8 cellular contexts compared by ENCODE assay signal in the genomic region with DNA sequence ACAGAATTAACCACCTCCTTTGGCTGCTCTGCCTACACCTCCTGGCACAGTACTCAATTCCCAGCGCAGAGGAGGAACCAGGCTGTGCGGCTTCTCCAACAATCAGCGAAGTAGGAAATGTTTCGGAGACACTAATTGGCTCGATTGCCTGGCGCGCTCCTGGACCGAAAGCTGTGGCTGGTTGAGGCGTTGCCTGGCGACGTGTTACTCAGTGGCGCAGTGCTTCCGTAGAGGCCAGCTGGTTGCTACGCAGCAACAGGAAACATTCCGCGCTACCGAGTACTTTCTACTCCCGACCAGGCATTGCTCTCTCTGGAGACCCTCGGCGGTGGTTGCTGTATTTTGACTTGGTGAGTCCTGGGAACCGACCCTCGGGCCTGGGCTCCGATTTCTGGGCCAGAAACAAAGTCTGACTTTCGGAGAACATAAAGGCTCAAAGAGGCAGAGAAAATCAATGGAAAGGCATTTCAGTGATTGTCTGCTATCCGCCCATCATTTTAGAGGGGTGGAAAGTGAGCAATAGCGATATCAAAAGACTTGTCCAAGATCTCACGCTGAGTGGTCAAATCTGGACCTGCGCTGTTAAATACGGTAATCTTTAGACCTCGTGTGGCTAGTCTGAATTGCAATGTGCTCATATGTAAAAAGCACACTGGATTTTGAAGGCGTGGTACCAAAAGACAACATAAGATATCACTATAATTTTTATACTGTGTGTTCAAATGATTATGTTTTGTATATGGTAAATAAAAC. TPM values are rescaled to one million over a fixed set of nuclear protein-coding genes. Genes with fewer than 3 reads are reported as not detected.
DNase-seq lines count a peak whose midpoint lies in the region; ATAC-seq and TF ChIP-seq lines count a peak whose summit lies in the region.

A gene with protein sequence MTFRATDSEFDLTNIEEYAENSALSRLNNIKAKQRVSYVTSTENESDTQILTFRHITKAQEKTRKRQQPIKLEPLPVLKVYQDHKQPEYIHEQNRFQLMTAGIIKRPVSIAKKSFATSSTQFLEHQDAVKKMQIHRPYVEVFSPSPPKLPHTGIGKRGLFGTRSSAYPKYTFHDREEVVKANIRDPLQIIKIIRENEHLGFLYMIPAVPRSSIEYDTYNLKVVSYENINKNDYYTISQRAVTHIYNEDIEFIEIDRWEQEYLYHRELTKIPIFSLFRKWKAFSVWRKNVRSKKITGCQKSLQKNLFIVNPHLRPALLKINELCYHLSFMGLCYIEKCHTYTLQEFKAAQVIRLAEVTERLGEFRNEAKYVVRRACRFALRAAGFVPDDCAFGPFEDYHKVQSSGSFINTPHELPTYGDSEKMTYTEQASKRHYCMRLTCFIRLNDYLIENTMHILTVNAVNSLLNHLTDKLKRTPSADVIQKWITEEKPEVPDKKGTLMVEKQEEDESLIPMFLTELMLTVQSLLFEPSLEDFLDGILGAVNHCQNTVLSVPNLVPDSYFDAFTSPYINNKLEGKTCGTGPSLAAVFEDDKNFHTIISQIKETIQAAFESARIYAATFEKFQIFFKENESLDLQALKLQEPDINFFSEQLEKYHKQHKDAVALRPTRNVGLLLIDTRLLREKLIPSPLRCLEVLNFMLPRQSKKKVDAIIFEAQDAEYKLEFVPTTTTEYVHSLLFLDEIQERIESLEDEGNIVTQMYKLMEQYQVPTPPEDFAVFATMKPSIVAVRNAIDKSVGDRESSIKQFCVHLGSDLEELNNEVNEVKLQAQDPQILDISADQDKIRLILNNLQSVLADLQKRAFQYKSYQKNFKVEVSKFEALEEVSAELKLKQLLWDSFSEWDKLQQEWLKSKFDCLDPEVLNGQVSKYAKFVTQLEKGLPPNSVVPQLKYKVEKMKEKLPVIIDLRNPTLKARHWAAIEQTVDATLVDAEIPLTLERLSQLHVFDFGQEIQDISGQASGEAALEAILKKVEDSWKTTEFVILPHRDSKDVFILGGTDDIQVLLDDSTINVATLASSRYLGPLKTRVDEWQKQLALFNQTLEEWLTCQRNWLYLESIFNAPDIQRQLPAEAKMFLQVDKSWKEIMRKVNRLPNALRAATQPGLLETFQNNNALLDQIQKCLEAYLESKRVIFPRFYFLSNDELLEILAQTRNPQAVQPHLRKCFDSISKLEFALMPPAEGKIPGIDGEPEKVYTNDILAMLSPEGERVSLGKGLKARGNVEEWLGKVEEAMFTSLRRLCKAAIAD (N-terminal part only) (plus strand): TSS at position 265 of the 753 bp plus-strand sequence. CDS start 1,329 bp downstream, outside the sequence.

- H3K9me3 ChIP-seq in liver (ENCODE audit: control insufficient read depth in 4 of 4, low read length in 3 of 4): no peaks in the 10 kb centered on the region

- TF ChIP-seq RAD21 in liver (IDR thresholded peaks at IDR 0.05): peak in 1 of 2 donors; percentile 8

- 14% methylated on average over 31 of the region's 31 CpGs for WGBS in liver

- no peak within 1 kb of the TSS for H3K9ac ChIP-seq in liver (ENCODE audit: low read depth in 1 of 2, low read length in 2 of 2)

- TF ChIP-seq CTCF in AG04449 (IDR thresholded peaks at IDR 0.05; ENCODE audit: insufficient read depth, low read length, missing control alignments) (no peak), liver (IDR thresholded peaks at IDR 0.05; ENCODE audit: low read depth, low read length, missing input control) (no peak)
- TF ChIP-seq CTCF in activated CD8-positive, alpha-beta T cell treated with anti-CD3 and anti-CD28 coated beads for 36 hours (IDR thresholded peaks at IDR 0.05): no peak

- peak within 1 kb of the TSS; percentile 62 for H3K4me3 ChIP-seq in AG04449 (ENCODE audit: low read depth, low read length)
- H3K4me3 ChIP-seq in liver (ENCODE audit: low read depth in 1 of 3, low read length in 3 of 3): peak within 1 kb of the TSS; percentile 18 to 60 (median 21)

- peaks cover 20% of the 10 kb centered on the region for H3K4me1 Mint-ChIP-seq in activated CD8-positive, alpha-beta T cell treated with anti-CD3 and anti-CD28 coated beads for 36 hours (ENCODE audit: low read depth)

- no peaks in the 10 kb centered on the region for H3K36me3 ChIP-seq in liver (ENCODE audit: control insufficient read depth in 4 of 4, insufficient read depth in 3 of 4, low read depth in 1 of 4, low read length in 3 of 4)

- peaks cover 0 to 7% (median 0%) of the 10 kb centered on the region in 4 donors for H3K27me3 ChIP-seq in liver (ENCODE audit: control insufficient read depth in 4 of 4, insufficient read depth in 4 of 4, low read length in 3 of 4)

- peak within 1 kb of the TSS; percentile 79 for H3K4me3 Mint-ChIP-seq in activated CD8-positive, alpha-beta T cell treated with anti-CD3 and anti-CD28 coated beads for 36 hours

- peaks cover 7% of the 10 kb centered on the region for H3K9me3 Mint-ChIP-seq in activated CD8-positive, alpha-beta T cell treated with anti-CD3 and anti-CD28 coated beads for 36 hours

- no peak within 1 kb of the TSS for H3K27ac ChIP-seq in liver (ENCODE audit: low read depth in 1 of 2, low read length in 2 of 2)

- intact Hi-C loops in activated CD8-positive, alpha-beta T cell treated with anti-CD3 and anti-CD28 coated beads for 36 hours (cut with micrococcal nuclease): no loop called here

- H3K4me1 ChIP-seq in liver (ENCODE audit: control insufficient read depth in 4 of 4, insufficient read depth in 4 of 4, low read length in 3 of 4): peaks cover 0 to 11% (median 0%) of the 10 kb centered on the region in 4 donors

- DNase-seq in AG04449 (ENCODE audit: low read depth, low spot score): peak; percentile 53
- peak; percentile 90 for DNase-seq in NCI-H460 (ENCODE audit: extremely low read depth, low read depth)
- peak; percentile 92 for DNase-seq in activated CD8-positive, alpha-beta T cell treated with anti-CD3 and anti-CD28 coated beads for 36 hours
- DNase-seq in ecto neural progenitor cell (ENCODE audit: low spot score): peak; percentile 92
- DNase-seq in stimulated activated CD4-positive, alpha-beta T cell treated with anti-CD3 and anti-CD28 coated beads, Interleukin-2, amount 100 ng/mL, for 4 hours (ENCODE audit: low read depth): peak; percentile 74

- CTCF ChIA-PET in AG04449 (lab: Yijun Ruan, JAX): interaction anchor here (1.1 kb wide), 1 partner anchor 410 kb away, joined by 3 read pairs; no protein-coding TSS in a partner anchor
- CTCF ChIA-PET in activated CD8-positive, alpha-beta T cell treated with anti-CD3 and anti-CD28 coated beads for 36 hours (lab: Charles Lee): interaction anchor here (1.7 to 3.3 kb wide), 3 partner anchors 11 to 366 kb away, joined by 4 to 12 read pairs (median 8); no protein-coding TSS in a partner anchor

- no peak within 1 kb of the TSS for H3K27ac Mint-ChIP-seq in activated CD8-positive, alpha-beta T cell treated with anti-CD3 and anti-CD28 coated beads for 36 hours

- no peaks in the 10 kb centered on the region for H3K27me3 Mint-ChIP-seq in activated CD8-positive, alpha-beta T cell treated with anti-CD3 and anti-CD28 coated beads for 36 hours

- POLR2A ChIA-PET in AG04449 (lab: Yijun Ruan, JAX): no interaction called here
- POLR2A ChIA-PET in activated CD8-positive, alpha-beta T cell treated with anti-CD3 and anti-CD28 coated beads for 36 hours (lab: Charles Lee): interaction anchor here (1.0 kb wide), 1 partner anchor 345 kb away, joined by 4 read pairs; no protein-coding TSS in a partner anchor

- H3K36me3 Mint-ChIP-seq in activated CD8-positive, alpha-beta T cell treated with anti-CD3 and anti-CD28 coated beads for 36 hours (ENCODE audit: low read depth): peaks cover 3% of the 10 kb centered on the region

- ATAC-seq in GM19025 (IDR thresholded peaks at IDR 0.05; ENCODE audit: low read depth, unreplicated experiment) (peak; percentile 96), HG03196 (IDR thresholded peaks at IDR 0.05; ENCODE audit: unreplicated experiment) (peak; percentile 95)
- peak; percentile 100 for ATAC-seq in activated CD8-positive, alpha-beta T cell treated with anti-CD3 and anti-CD28 coated beads for 36 hours

TF ChIP-seq in liver, 16 proteins besides CTCF, POLR2A, EP300 and RAD21:
- TF ChIP-seq SP1 (IDR thresholded peaks at IDR 0.05) (peak; percentile 94), ATF3 (IDR thresholded peaks at IDR 0.05) (no peak)
TF ChIP-seq in liver: peak in this region for 1.

RNA-seq across cellular contexts. Expression of the gene that starts here (rescaled TPM):
- total RNA-seq in NCI-H460 (2014; rRNA removed; shearing (Covaris generic)): 0.02 and 0.06 TPM in 2 replicates
- polyA plus RNA-seq in NCI-H460 (2014; cell fraction: nucleus; rRNA removed): 0.06 TPM in 1 of 2 replicates, not detected in the other
- total RNA-seq in activated CD8-positive, alpha-beta T cell treated with anti-CD3 and anti-CD28 coated beads for 36 hours: 1 to 10 TPM in 1 of 2 experiments, under 1 TPM in 1; 0.90 to 1.3 TPM
- 1 to 10 TPM in 1 of 2 donors, under 1 TPM in 1; 0.47 to 1.6 TPM for total RNA-seq in liver
- under 1 TPM; 0.32 to 0.71 TPM for polyA plus RNA-seq in liver

Comparison
In these comparisons a context has a peak if more than half of its experiments do, and no peak if none do; other contexts are left out.
1. Peak in DNase-seq in NCI-H460; RNA of the gene not detected or under 1 TPM.